1 cellular context compared by ENCODE assay signal in genomic region chr5:60541980-60542379, GRCh38.
A peak's percentile ranks its signal among the peaks of the same experiment; 100 is the strongest.
TF ChIP-seq lines count a peak whose summit lies in the region.

No MANE protein-coding gene starts in this region.

TF ChIP-seq in HepG2, 621 proteins besides CTCF, POLR2A, EP300 and RAD21 (continued from another document and continues in another):
- TF ChIP-seq ZHX2 (IDR thresholded peaks at IDR 0.05; ENCODE audit: low read depth) (no peak), ZHX2 (CRISPR knock-in tag; IDR thresholded peaks at IDR 0.05; ENCODE audit: borderline replicate concordance) (no peak), TCF7 (IDR thresholded peaks at IDR 0.05; ENCODE audit: low read depth) (peak; percentile 87), ZNF335 (CRISPR knock-in tag; IDR thresholded peaks at IDR 0.05) (no peak), MEIS2 (CRISPR knock-in tag; IDR thresholded peaks at IDR 0.05) (no peak), ZNF572 (CRISPR knock-in tag; IDR thresholded peaks at IDR 0.05) (no peak), GATAD2A (CRISPR knock-in tag; IDR thresholded peaks at IDR 0.05) (peak; percentile 66; the same call in 1 of the 2 replicates), NCOA5 (CRISPR knock-in tag; IDR thresholded peaks at IDR 0.05) (no peak), FOSL2 (CRISPR knock-in tag; IDR thresholded peaks at IDR 0.05) (peak; percentile 83), ZNF710 (CRISPR knock-in tag; IDR thresholded peaks at IDR 0.05; ENCODE audit: borderline replicate concordance) (peak; percentile 64; the same call in 1 of the 2 replicates), RFX1 (IDR thresholded peaks at IDR 0.05) (no peak), ZNF576 (CRISPR knock-in tag; IDR thresholded peaks at IDR 0.05) (no peak), DMTF1 (CRISPR knock-in tag; IDR thresholded peaks at IDR 0.05) (no peak), ZSCAN5A (CRISPR knock-in tag; IDR thresholded peaks at IDR 0.05; ENCODE audit: borderline replicate concordance) (no peak), ZNF451 (CRISPR knock-in tag; IDR thresholded peaks at IDR 0.05) (no peak), PHF21A (CRISPR knock-in tag; IDR thresholded peaks at IDR 0.05) (no peak), SETDB1 (CRISPR knock-in tag; IDR thresholded peaks at IDR 0.05; ENCODE audit: borderline replicate concordance) (no peak), ZNF644 (CRISPR knock-in tag; IDR thresholded peaks at IDR 0.05; ENCODE audit: low read depth) (peak; percentile 95), SP1 (IDR thresholded peaks at IDR 0.05) (no peak), SP1 (CRISPR knock-in tag; IDR thresholded peaks at IDR 0.05) (no peak), PITX1 (CRISPR knock-in tag; IDR thresholded peaks at IDR 0.05) (no peak), SYNCRIP (IDR thresholded peaks at IDR 0.05; ENCODE audit: insufficient read depth, low read depth, low read length) (no peak), KAT2B (IDR thresholded peaks at IDR 0.05; ENCODE audit: borderline replicate concordance, low read depth, low read length) (no peak), CERS6 (CRISPR knock-in tag; IDR thresholded peaks at IDR 0.05) (no peak), ZNF570 (CRISPR knock-in tag; IDR thresholded peaks at IDR 0.05; ENCODE audit: borderline replicate concordance) (no peak), EED (CRISPR knock-in tag; IDR thresholded peaks at IDR 0.05) (no peak), CREBL2 (CRISPR knock-in tag; IDR thresholded peaks at IDR 0.05; ENCODE audit: borderline replicate concordance) (no peak), ZNF788 (CRISPR knock-in tag; IDR thresholded peaks at IDR 0.05; ENCODE audit: borderline replicate concordance) (no peak), ZNF773 (CRISPR knock-in tag; IDR thresholded peaks at IDR 0.05; ENCODE audit: borderline replicate concordance) (no peak), ZFP41 (CRISPR knock-in tag; IDR thresholded peaks at IDR 0.05; ENCODE audit: borderline replicate concordance) (no peak), LBX2 (CRISPR knock-in tag; IDR thresholded peaks at IDR 0.05; ENCODE audit: borderline replicate concordance) (no peak), SIN3B (IDR thresholded peaks at IDR 0.05; ENCODE audit: low read length) (no peak), ZNF256 (CRISPR knock-in tag; conservative IDR thresholded peaks at IDR 0.05) (no peak), SMARCC2 (IDR thresholded peaks at IDR 0.05) (no peak), FOXP4 (CRISPR knock-in tag; IDR thresholded peaks at IDR 0.05) (0 out of 2 replicates have a peak, but pooled peaks have one; percentile 30), ZNF883 (CRISPR knock-in tag; IDR thresholded peaks at IDR 0.05; ENCODE audit: not compliant biosample characterization) (no peak), DR1 (CRISPR knock-in tag; IDR thresholded peaks at IDR 0.05) (no peak), NONO (IDR thresholded peaks at IDR 0.05) (no peak), NONO (CRISPR knock-in tag; conservative IDR thresholded peaks at IDR 0.05) (no peak), SOX6 (IDR thresholded peaks at IDR 0.05) (no peak), SOX6 (CRISPR knock-in tag; IDR thresholded peaks at IDR 0.05) (peak; percentile 59; the same call in 1 of the 2 replicates), KMT2A (CRISPR knock-in tag; IDR thresholded peaks at IDR 0.05) (no peak), ZNF331 (CRISPR knock-in tag; IDR thresholded peaks at IDR 0.05) (peak; percentile 48; the same call in 1 of the 2 replicates), PBX2 (CRISPR knock-in tag; IDR thresholded peaks at IDR 0.05) (no peak)
